In the genomic region with DNA sequence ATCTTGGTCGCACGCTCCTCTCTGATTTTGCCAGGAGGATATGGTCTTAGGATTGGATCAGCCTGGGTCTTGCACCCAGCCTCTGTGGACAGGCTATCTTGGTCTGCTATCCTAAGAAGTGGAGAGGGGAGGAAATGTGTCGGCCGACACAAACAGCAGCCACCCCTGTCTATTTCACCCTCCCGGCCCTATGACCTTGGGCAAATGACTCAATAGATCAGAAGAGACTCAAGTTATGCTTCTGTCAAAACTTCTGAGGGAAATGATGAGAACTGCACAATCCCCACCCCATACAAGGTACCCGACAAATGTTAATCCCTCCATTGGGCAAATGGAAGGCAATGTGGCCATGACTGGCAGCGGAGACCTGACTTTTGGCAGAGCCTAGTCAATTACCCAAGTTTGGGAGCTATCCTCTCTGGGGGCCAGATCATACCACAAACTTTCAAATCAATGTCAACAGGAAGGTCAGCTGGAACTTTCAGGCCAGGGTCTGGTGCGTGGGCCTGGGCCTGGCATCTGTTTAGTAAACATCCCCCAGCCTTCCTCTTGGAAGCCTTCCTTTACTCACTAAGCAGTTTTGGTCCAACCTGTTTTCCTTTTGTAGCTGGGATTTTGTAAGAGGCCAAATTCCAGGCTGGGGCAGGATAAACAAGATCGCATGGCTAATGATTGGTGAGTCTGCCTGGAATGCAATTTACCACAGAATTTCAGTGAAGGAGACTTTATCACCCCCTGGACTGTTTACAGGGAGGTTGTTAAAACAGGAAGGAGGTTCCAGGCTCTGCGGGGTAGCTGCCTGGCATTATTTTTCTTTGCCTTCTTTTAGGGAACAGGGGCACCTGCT, we compare ENCODE assay signal across 9 cellular contexts.
DNase-seq lines count a peak whose midpoint lies in the region; ATAC-seq, FAIRE-seq and TF ChIP-seq lines count a peak whose summit lies in the region.
"Had no signal": no experiment of that assay in that cellular context is flagged by ENCODE, and none has a peak within 500 bp of the region (broad histone marks: within the 10 kb centered on the region; RNA-seq: fewer than 3 reads in every experiment).

No MANE protein-coding gene starts in this region.

- H3K4me1 ChIP-seq in RWPE2 (ENCODE audit: insufficient read depth, poor library complexity, severe bottlenecking) = peaks cover 10% of the 10 kb centered on the region
- H3K4me1 ChIP-seq in pancreas = peaks cover 13 to 44% (median 38%) of the 10 kb centered on the region in 3 donors

- no peaks in the 10 kb centered on the region for H3K27me3 ChIP-seq in RWPE2 (ENCODE audit: insufficient read depth, poor library complexity, severe bottlenecking)
- no peaks in the 10 kb centered on the region for H3K27me3 ChIP-seq in pancreas

- H3K4me3 ChIP-seq in RWPE2 (ENCODE audit: severe bottlenecking) = no peak overlapping the region
- no peak overlapping the region for H3K4me3 ChIP-seq in fibroblast of mammary gland (ENCODE audit: control insufficient read depth, low read depth, low read length)
- no peak overlapping the region for H3K4me3 ChIP-seq in pancreas

- H3K36me3 Mint-ChIP-seq in activated CD4-positive, alpha-beta T cell treated with anti-CD3 and anti-CD28 coated beads, Interleukin-2, amount 10 ng/mL, durations not matched to agents 7 days and 5 days (ENCODE audit: low read depth) = peaks cover 1% of the 10 kb centered on the region

- no peak for FAIRE-seq in pancreas (lab: Jason Lieb, UNC)

- intact Hi-C loops in pancreas (cut with DNase I) = no loop called here
- intact Hi-C loops in head of caudate nucleus (cut with DNase I) = no loop called here

- ATAC-seq in RWPE2 (ENCODE audit: low read depth) = peak; percentile 94
- peak; percentile 76 to 82 (median 79) for ATAC-seq in pancreas
- ATAC-seq in HG02642 (IDR thresholded peaks at IDR 0.05; ENCODE audit: poor library complexity, unreplicated experiment) = no peak

- H3K27ac Mint-ChIP-seq in activated CD4-positive, alpha-beta T cell treated with anti-CD3 and anti-CD28 coated beads, Interleukin-2, amount 10 ng/mL, durations not matched to agents 7 days and 5 days = no peak overlapping the region

- H3K9me3 Mint-ChIP-seq in activated CD4-positive, alpha-beta T cell treated with anti-CD3 and anti-CD28 coated beads, Interleukin-2, amount 10 ng/mL, durations not matched to agents 7 days and 5 days = no peaks in the 10 kb centered on the region

- peak; percentile 94 for DNase-seq in ELF-1 (ENCODE audit: low read depth, low spot score)
- no peak for DNase-seq in RWPE2 (ENCODE audit: low spot score)
- DNase-seq in fibroblast of mammary gland (ENCODE audit: low read depth) = peak; percentile 81
- peak in 4 of 6 donors; percentile 44 to 70 (median 52) for DNase-seq in pancreas
- no peak for DNase-seq in head of caudate nucleus
- no peak for DNase-seq in NCI-H1436 treated with DMSO at 0.1 percent for 48 hours (lab: John Stamatoyannopoulos, UW)
- DNase-seq in activated CD4-positive, alpha-beta T cell treated with anti-CD3 and anti-CD28 coated beads, Interleukin-2, amount 10 ng/mL, durations not matched to agents 7 days and 5 days = no peak
- DNase-seq: substantia nigra had no signal

- WGBS in pancreas, 2 donors = 53 to 55% methylated on average over 10 of the region's 10 CpGs

- POLR2A ChIA-PET in activated CD4-positive, alpha-beta T cell treated with anti-CD3 and anti-CD28 coated beads, Interleukin-2, amount 10 ng/mL, durations not matched to agents 7 days and 5 days (lab: Charles Lee) = no interaction called here

- H3K36me3 ChIP-seq in RWPE2 (ENCODE audit: low read depth) (no peaks in the 10 kb centered on the region), pancreas (no peaks in the 10 kb centered on the region)

- H3K4me1 Mint-ChIP-seq in activated CD4-positive, alpha-beta T cell treated with anti-CD3 and anti-CD28 coated beads, Interleukin-2, amount 10 ng/mL, durations not matched to agents 7 days and 5 days = peaks cover 14% of the 10 kb centered on the region

- no peaks in the 10 kb centered on the region for H3K9me3 ChIP-seq in RWPE2 (ENCODE audit: severe bottlenecking)
- no peaks in the 10 kb centered on the region for H3K9me3 ChIP-seq in pancreas

- H3K4me3 Mint-ChIP-seq in activated CD4-positive, alpha-beta T cell treated with anti-CD3 and anti-CD28 coated beads, Interleukin-2, amount 10 ng/mL, durations not matched to agents 7 days and 5 days = no peak overlapping the region

- CTCF ChIA-PET in activated CD4-positive, alpha-beta T cell treated with anti-CD3 and anti-CD28 coated beads, Interleukin-2, amount 10 ng/mL, durations not matched to agents 7 days and 5 days (lab: Charles Lee) = interaction anchor here (1.0 to 1.4 kb wide), 3 partner anchors 9 to 208 kb away, joined by 4 read pairs; no protein-coding TSS in a partner anchor

- H3K27me3 Mint-ChIP-seq in activated CD4-positive, alpha-beta T cell treated with anti-CD3 and anti-CD28 coated beads, Interleukin-2, amount 10 ng/mL, durations not matched to agents 7 days and 5 days = no peaks in the 10 kb centered on the region

- TF ChIP-seq CTCF in RWPE2 (IDR thresholded peaks at IDR 0.05; ENCODE audit: poor library complexity, severe bottlenecking) (no peak), fibroblast of mammary gland (conservative IDR thresholded peaks at IDR 0.05; ENCODE audit: control insufficient read depth, insufficient read depth, low read depth, low read length) (no peak), pancreas (IDR thresholded peaks at IDR 0.05) (no peak)

- no peak overlapping the region for H3K27ac ChIP-seq in RWPE2 (ENCODE audit: poor library complexity, severe bottlenecking)
- H3K27ac ChIP-seq in pancreas = peak overlapping the region; percentile 67 to 86 (median 76)

Comparison
In these comparisons a context has a peak if more than half of its experiments do, and no peak if none do; other contexts are left out.
1. DNase-seq: peak in ELF-1 (single experiment), fibroblast of mammary gland (single experiment) and pancreas (4 of 6); none in RWPE2 (single experiment), head of caudate nucleus (0 of 42), NCI-H1436 treated with DMSO at 0.1 percent for 48 hours (single experiment) and activated CD4-positive, alpha-beta T cell treated with anti-CD3 and anti-CD28 coated beads, Interleukin-2, amount 10 ng/mL, durations not matched to agents 7 days and 5 days (single experiment).